Comparison of ENCODE assay signal across 9 cellular contexts in genomic region chr12:120368789-120369475, GRCh38. TPM values are rescaled to one million over a fixed set of nuclear protein-coding genes. Genes with fewer than 3 reads are reported as not detected.
DNase-seq lines count a peak whose midpoint lies in the region; ATAC-seq and TF ChIP-seq lines count a peak whose summit lies in the region.
"Had no signal": no experiment of that assay in that cellular context is flagged by ENCODE, and none has a peak within 500 bp of the region (broad histone marks: within the 10 kb centered on the region; RNA-seq: fewer than 3 reads in every experiment).

Gene MSI1, minus strand, starts transcription at chr12:120369164. Its CDS starts 73 bp downstream, at chr12:120369091.

- H3K27ac Mint-ChIP-seq in CD8-positive, alpha-beta memory T cell = peak within 1 kb of the TSS in 1 of 8 donors; percentile 41
- peak within 1 kb of the TSS; percentile 96 for H3K27ac Mint-ChIP-seq in endodermal cell
- peak within 1 kb of the TSS; percentile 99 for H3K27ac Mint-ChIP-seq in neural progenitor cell

- H3K27me3 Mint-ChIP-seq in CD8-positive, alpha-beta memory T cell = peaks cover 68 to 78% of the 10 kb centered on the region in 2 donors
- no peaks in the 10 kb centered on the region for H3K27me3 Mint-ChIP-seq in endodermal cell (ENCODE audit: insufficient read depth)
- H3K27me3 Mint-ChIP-seq in neural progenitor cell (ENCODE audit: insufficient read depth, low read depth) = peaks cover 15% of the 10 kb centered on the region

- no peak within 1 kb of the TSS for H2AFZ ChIP-seq in neural progenitor cell (replicated peaks)

- peaks cover 8 to 23% (median 18%) of the 10 kb centered on the region in 3 donors for H3K4me1 Mint-ChIP-seq in CD8-positive, alpha-beta memory T cell
- peaks cover 62% of the 10 kb centered on the region for H3K4me1 Mint-ChIP-seq in endodermal cell
- peaks cover 70% of the 10 kb centered on the region for H3K4me1 Mint-ChIP-seq in neural progenitor cell

- no peaks in the 10 kb centered on the region for H3K36me3 Mint-ChIP-seq in CD8-positive, alpha-beta memory T cell
- H3K36me3 Mint-ChIP-seq in endodermal cell (ENCODE audit: low read depth) (peaks cover 27% of the 10 kb centered on the region), neural progenitor cell (peaks cover 45% of the 10 kb centered on the region)

- no peak for DNase-seq in CD8-positive, alpha-beta memory T cell
- DNase-seq in NCI-H510A treated with DMSO at 0.1 percent for 48 hours (lab: John Stamatoyannopoulos, UW) = peak; percentile 27
- DNase-seq in endodermal cell = peak; percentile 84
- peak; percentile 75 for DNase-seq in neural progenitor cell (ENCODE audit: low spot score)
- DNase-seq in posterior vena cava (ENCODE audit: low spot score) = no peak

- H3K27ac ChIP-seq in CD8-positive, alpha-beta memory T cell (ENCODE audit: low read depth, low read length) = no peak within 1 kb of the TSS
- H3K27ac ChIP-seq in endodermal cell (ENCODE audit: low read depth, low read length) (peak within 1 kb of the TSS; percentile 82), neural progenitor cell (peak within 1 kb of the TSS; percentile 83)

- 0% methylated on average over 2 to 98 of the region's 108 CpGs for WGBS in endodermal cell (ENCODE audit: insufficient coverage in 1 of 2, insufficient read length in 1 of 2), 2 experiments

- no peaks in the 10 kb centered on the region for H3K9me3 ChIP-seq in CD8-positive, alpha-beta memory T cell (ENCODE audit: low read length)
- H3K9me3 ChIP-seq in endodermal cell (ENCODE audit: control insufficient read depth, low read length) (no peaks in the 10 kb centered on the region), neural progenitor cell (ENCODE audit: low read depth) (no peaks in the 10 kb centered on the region)

- CTCF ChIA-PET in CD8-positive, alpha-beta memory T cell (lab: Charles Lee) = interaction anchor here (2.6 kb wide), 1 partner anchor 12 kb away, joined by 7 read pairs; no protein-coding TSS in a partner anchor

- peaks cover 61% of the 10 kb centered on the region for H3K79me2 ChIP-seq in neural progenitor cell (ENCODE audit: low read depth)

- H3K9me3 Mint-ChIP-seq in CD8-positive, alpha-beta memory T cell = no peaks in the 10 kb centered on the region
- H3K9me3 Mint-ChIP-seq in endodermal cell (no peaks in the 10 kb centered on the region), neural progenitor cell (peaks cover 3% of the 10 kb centered on the region)

- ATAC-seq in HG02759 (IDR thresholded peaks at IDR 0.05; ENCODE audit: unreplicated experiment) = no peak
- ATAC-seq in HG02588 (IDR thresholded peaks at IDR 0.05; ENCODE audit: unreplicated experiment) = no peak
- no peak for ATAC-seq in GM18858 (IDR thresholded peaks at IDR 0.05; ENCODE audit: unreplicated experiment)

- H3F3A ChIP-seq in neural progenitor cell (ENCODE audit: low read depth) = peaks cover 60% of the 10 kb centered on the region

- H3K4me3 ChIP-seq in CD8-positive, alpha-beta memory T cell (ENCODE audit: low read length) = no peak within 1 kb of the TSS
- H3K4me3 ChIP-seq in endodermal cell (ENCODE audit: low read length) (peak within 1 kb of the TSS; percentile 88), neural progenitor cell (peak within 1 kb of the TSS; percentile 100)

- peak within 1 kb of the TSS; percentile 46 to 88 (median 76) for H3K4me3 Mint-ChIP-seq in CD8-positive, alpha-beta memory T cell
- H3K4me3 Mint-ChIP-seq in endodermal cell (peak within 1 kb of the TSS; percentile 88), neural progenitor cell (peak within 1 kb of the TSS; percentile 97)

- intact Hi-C loops in posterior vena cava (cut with DNase I) = no loop called here

- no peak for TF ChIP-seq CTCF in endodermal cell (conservative IDR thresholded peaks at IDR 0.05)
- TF ChIP-seq CTCF in neural progenitor cell (IDR thresholded peaks at IDR 0.05) = no peak

- no peaks in the 10 kb centered on the region for H3K36me3 ChIP-seq in CD8-positive, alpha-beta memory T cell (ENCODE audit: insufficient read depth, low read length)
- H3K36me3 ChIP-seq in endodermal cell (ENCODE audit: control insufficient read depth, insufficient read depth, low read length) (peaks cover 29% of the 10 kb centered on the region), neural progenitor cell (no peaks in the 10 kb centered on the region)

- peaks cover 45% of the 10 kb centered on the region for H3K27me3 ChIP-seq in CD8-positive, alpha-beta memory T cell (ENCODE audit: insufficient read depth, low read length, poor library complexity, severe bottlenecking)
- H3K27me3 ChIP-seq in endodermal cell (ENCODE audit: control insufficient read depth, insufficient read depth, low read length, poor library complexity, severe bottlenecking) = no peaks in the 10 kb centered on the region
- no peaks in the 10 kb centered on the region for H3K27me3 ChIP-seq in neural progenitor cell

- H3K4me1 ChIP-seq in CD8-positive, alpha-beta memory T cell (ENCODE audit: insufficient read depth, low read length) = peaks cover 5% of the 10 kb centered on the region
- H3K4me1 ChIP-seq in endodermal cell (ENCODE audit: control insufficient read depth, insufficient read depth, low read length) (peaks cover 16% of the 10 kb centered on the region), neural progenitor cell (peaks cover 52% of the 10 kb centered on the region)

- POLR2A ChIA-PET in CD8-positive, alpha-beta memory T cell (lab: Charles Lee) = no interaction called here

- H3K4me2 ChIP-seq in neural progenitor cell = peak within 1 kb of the TSS; percentile 100

- H4K20me1 ChIP-seq in neural progenitor cell (ENCODE audit: low read depth) = peaks cover 40% of the 10 kb centered on the region

- H3K9ac ChIP-seq in endodermal cell (ENCODE audit: extremely low read depth, low read length, poor library complexity, severe bottlenecking) (peak within 1 kb of the TSS; percentile 68), neural progenitor cell (peak within 1 kb of the TSS; percentile 84)

RNA-seq across cellular contexts. Expression of gene MSI1, which starts in this region (rescaled TPM):
- under 1 TPM; 0.22 TPM for total RNA-seq in CD8-positive, alpha-beta memory T cell
- polyA plus RNA-seq in CD8-positive, alpha-beta memory T cell = not detected
- total RNA-seq in endodermal cell (100 to 1,000 TPM in 1 of 2 donors, 10 to 100 TPM in 1; 92.8 to 105 TPM), neural progenitor cell (ENCODE audit: low replicate concordance) (40.2 and 48.6 TPM in 2 replicates), posterior vena cava (1 to 10 TPM in 1 of 2 donors, under 1 TPM in 1; 0.28 to 1.0 TPM)
- 123 TPM for polyA plus RNA-seq in endodermal cell (2013, experiment 1 of 2)
- 104 TPM for polyA plus RNA-seq in endodermal cell (2013, experiment 2 of 2)
- total RNA-seq: glomerular endothelial cell had no signal

Comparison
In these comparisons a context has a peak if more than half of its experiments do, and no peak if none do; other contexts are left out.
1. RNA of gene MSI1 (total RNA-seq): 92.8 to 105 TPM in endodermal cell and 40.2 to 48.6 TPM in neural progenitor cell; 0.28 to 1.0 TPM in posterior vena cava and 0.22 TPM in CD8-positive, alpha-beta memory T cell; every median in the first group is over 10 times any median in the second.
2. DNase-seq: peak in NCI-H510A treated with DMSO at 0.1 percent for 48 hours (single experiment), endodermal cell (single experiment) and neural progenitor cell (single experiment); none in CD8-positive, alpha-beta memory T cell (0 of 5) and posterior vena cava (single experiment).
3. Peak in every context shown above with its lines, with median percentiles within 50 percentile points of each other: H3K4me3 Mint-ChIP-seq.